In genomic region chr17:76233588-76234353, GRCh38 we compare ENCODE assay signal across 26 cellular contexts. TPM values are rescaled to one million over a fixed set of nuclear protein-coding genes. Genes with fewer than 3 reads are reported as not detected.
A peak's percentile ranks its signal among the peaks of the same experiment; 100 is the strongest.
DNase-seq lines count a peak whose midpoint lies in the region; ATAC-seq, FAIRE-seq and TF ChIP-seq lines count a peak whose summit lies in the region.
"Had no signal": no experiment of that assay in that cellular context is flagged by ENCODE, and none has a peak within 500 bp of the region (broad histone marks: within the 10 kb centered on the region; RNA-seq: fewer than 3 reads in every experiment).

No MANE protein-coding gene starts in this region.

- peaks cover 3 to 6% of the 10 kb centered on the region in 2 donors for H3K4me1 ChIP-seq in naive thymus-derived CD4-positive, alpha-beta T cell (ENCODE audit: control insufficient read depth in 2 of 2, insufficient read depth in 2 of 2, low read length in 2 of 2)
- H3K4me1 ChIP-seq in heart right ventricle = no peaks in the 10 kb centered on the region
- H3K4me1 ChIP-seq: BE2C, right atrium auricular region had no signal

- H3K36me3 ChIP-seq in naive thymus-derived CD4-positive, alpha-beta T cell (ENCODE audit: control insufficient read depth in 2 of 3, insufficient read depth in 3 of 3, low read length in 3 of 3) = peaks cover 0 to 5% (median 0%) of the 10 kb centered on the region in 3 experiments
- H3K36me3 ChIP-seq in heart right ventricle = no peaks in the 10 kb centered on the region
- H3K36me3 ChIP-seq: BE2C, right atrium auricular region, SJSA1 had no signal

- no peaks in the 10 kb centered on the region for H3K27me3 ChIP-seq in naive thymus-derived CD4-positive, alpha-beta T cell (ENCODE audit: control insufficient read depth in 2 of 2, insufficient read depth in 2 of 2, low read length in 2 of 2)
- H3K27me3 ChIP-seq in heart right ventricle = peaks cover 0 to 5% (median 0%) of the 10 kb centered on the region in 7 donors
- H3K27me3 ChIP-seq: right atrium auricular region, SJSA1 had no signal

- POLR2A ChIA-PET in naive thymus-derived CD4-positive, alpha-beta T cell (lab: Charles Lee) = interaction anchor here (0.7 to 1.5 kb wide), 3 partner anchors 10 to 44 kb away, joined by 3 to 7 read pairs (median 4); no protein-coding TSS in a partner anchor

- peak; percentile 44 for FAIRE-seq in GM12892 (lab: Jason Lieb, UNC)
- FAIRE-seq: keratinocyte had no signal

- no peak for DNase-seq in activated T-cell treated with anti-CD3 and anti-CD28 coated beads, Interleukin-2, amount 50 U/mL, for 72 hours
- DNase-seq in activated T-cell treated with anti-CD3 and anti-CD28 coated beads, Interleukin-2, amount 50 U/mL, for 48 hours = no peak
- DNase-seq in GM12892 (ENCODE audit: insufficient read length) = no peak
- no peak for DNase-seq in naive thymus-derived CD4-positive, alpha-beta T cell
- no peak for DNase-seq in NCI-H1105 treated with DMSO at 0.1 percent for 48 hours (lab: John Stamatoyannopoulos, UW)
- no peak for DNase-seq in heart right ventricle
- DNase-seq: ACHN; activated T-cell treated with anti-CD3 and anti-CD28 coated beads, Interleukin-2, amount 50 U/mL, for 4 hours; BE2C; COR-L47; DMS79; GF-D8; Kasumi-1; naive B cell; NCI-H1436 treated with DMSO at 0.1 percent for 48 hours; NCI-H345; RPMI8226; stimulated activated CD4-positive, alpha-beta T cell treated with anti-CD3 and anti-CD28 coated beads, Interleukin-2, amount 100 ng/mL, for 24 hours; substantia nigra had no signal

- H3K4me1 Mint-ChIP-seq in activated T-cell treated with anti-CD3 and anti-CD28 coated beads, Interleukin-2, amount 50 U/mL, for 72 hours (ENCODE audit: low read depth) = peaks cover 58% of the 10 kb centered on the region
- H3K4me1 Mint-ChIP-seq in activated T-helper 17 cell treated with anti-CD3 and anti-CD28 coated beads, Interleukin-2, amount 50 U/mL, for 72 hours = peaks cover 18% of the 10 kb centered on the region
- H3K4me1 Mint-ChIP-seq in naive thymus-derived CD4-positive, alpha-beta T cell = peaks cover 22 to 78% (median 67%) of the 10 kb centered on the region in 7 donors
- H3K4me1 Mint-ChIP-seq: mesothelial cell of epicardium, naive B cell had no signal

- peak overlapping the region; percentile 90 for H3K27ac Mint-ChIP-seq in activated T-cell treated with anti-CD3 and anti-CD28 coated beads, Interleukin-2, amount 50 U/mL, for 72 hours
- H3K27ac Mint-ChIP-seq in activated T-helper 17 cell treated with anti-CD3 and anti-CD28 coated beads, Interleukin-2, amount 50 U/mL, for 72 hours = peak overlapping the region; percentile 18
- H3K27ac Mint-ChIP-seq in naive thymus-derived CD4-positive, alpha-beta T cell = peak overlapping the region in 8 of 9 donors; percentile 16 to 76 (median 36)
- H3K27ac Mint-ChIP-seq: mesothelial cell of epicardium, type B pancreatic cell had no signal

- no peaks in the 10 kb centered on the region for H3K9me3 ChIP-seq in naive thymus-derived CD4-positive, alpha-beta T cell (ENCODE audit: control insufficient read depth in 2 of 3, low read length in 3 of 3)
- no peaks in the 10 kb centered on the region for H3K9me3 ChIP-seq in heart right ventricle
- H3K9me3 ChIP-seq: BE2C, right atrium auricular region, SJSA1 had no signal

- WGBS in heart right ventricle, 2 donors = 95 to 98% methylated on average over 6 of the region's 6 CpGs

- CTCF ChIA-PET in naive thymus-derived CD4-positive, alpha-beta T cell (lab: Charles Lee) = no interaction called here

- no peaks in the 10 kb centered on the region for H3K9me3 Mint-ChIP-seq in activated T-cell treated with anti-CD3 and anti-CD28 coated beads, Interleukin-2, amount 50 U/mL, for 72 hours
- no peaks in the 10 kb centered on the region for H3K9me3 Mint-ChIP-seq in activated T-helper 17 cell treated with anti-CD3 and anti-CD28 coated beads, Interleukin-2, amount 50 U/mL, for 72 hours
- peaks cover 0 to 4% (median 0%) of the 10 kb centered on the region in 11 donors for H3K9me3 Mint-ChIP-seq in naive thymus-derived CD4-positive, alpha-beta T cell
- H3K9me3 Mint-ChIP-seq: mesothelial cell of epicardium, type B pancreatic cell had no signal

- TF ChIP-seq CTCF in heart right ventricle (IDR thresholded peaks at IDR 0.05) = no peak

- H3K4me3 ChIP-seq in naive thymus-derived CD4-positive, alpha-beta T cell (ENCODE audit: low read length) = no peak overlapping the region
- H3K4me3 ChIP-seq in heart right ventricle = no peak overlapping the region
- H3K4me3 ChIP-seq: right atrium auricular region, SJSA1 had no signal

- intact Hi-C loops in naive thymus-derived CD4-positive, alpha-beta T cell (cut with micrococcal nuclease) = no loop called here
- intact Hi-C loops in heart right ventricle (cut with DNase I) = no loop called here

- ATAC-seq in activated T-cell treated with anti-CD3 and anti-CD28 coated beads, Interleukin-2, amount 50 U/mL, for 72 hours (replicated peaks in 1 of 2) = no peak
- ATAC-seq in activated T-helper 17 cell treated with anti-CD3 and anti-CD28 coated beads, Interleukin-2, amount 50 U/mL, for 72 hours (replicated peaks) = no peak
- no peak for ATAC-seq in naive thymus-derived CD4-positive, alpha-beta T cell
- ATAC-seq in HG03460 (IDR thresholded peaks at IDR 0.05; ENCODE audit: unreplicated experiment) (no peak), heart right ventricle (no peak)

- no peak overlapping the region for H3K27ac ChIP-seq in naive thymus-derived CD4-positive, alpha-beta T cell (ENCODE audit: low read depth, low read length)
- no peak overlapping the region for H3K27ac ChIP-seq in heart right ventricle
- H3K27ac ChIP-seq: right atrium auricular region, SJSA1 had no signal

- peak overlapping the region in 1 of 2 donors; percentile 63 for H3K4me3 Mint-ChIP-seq in activated T-cell treated with anti-CD3 and anti-CD28 coated beads, Interleukin-2, amount 50 U/mL, for 72 hours
- H3K4me3 Mint-ChIP-seq in activated T-helper 17 cell treated with anti-CD3 and anti-CD28 coated beads, Interleukin-2, amount 50 U/mL, for 72 hours = peak overlapping the region; percentile 49
- peak overlapping the region in 1 of 10 donors; percentile 5 for H3K4me3 Mint-ChIP-seq in naive thymus-derived CD4-positive, alpha-beta T cell
- H3K4me3 Mint-ChIP-seq: activated T-cell treated with anti-CD3 and anti-CD28 coated beads, Interleukin-2, amount 50 U/mL, for 4 hours; mesothelial cell of epicardium; naive B cell; type B pancreatic cell had no signal

- no peaks in the 10 kb centered on the region for H3K27me3 Mint-ChIP-seq in activated T-cell treated with anti-CD3 and anti-CD28 coated beads, Interleukin-2, amount 50 U/mL, for 72 hours (ENCODE audit: low read depth)
- no peaks in the 10 kb centered on the region for H3K27me3 Mint-ChIP-seq in activated T-helper 17 cell treated with anti-CD3 and anti-CD28 coated beads, Interleukin-2, amount 50 U/mL, for 72 hours
- H3K27me3 Mint-ChIP-seq in naive thymus-derived CD4-positive, alpha-beta T cell = no peaks in the 10 kb centered on the region

- peaks cover 2 to 5% of the 10 kb centered on the region in 2 donors for H3K36me3 Mint-ChIP-seq in activated T-cell treated with anti-CD3 and anti-CD28 coated beads, Interleukin-2, amount 50 U/mL, for 72 hours (ENCODE audit: insufficient read depth in 2 of 2)
- H3K36me3 Mint-ChIP-seq in activated T-helper 17 cell treated with anti-CD3 and anti-CD28 coated beads, Interleukin-2, amount 50 U/mL, for 72 hours (ENCODE audit: low read depth) = no peaks in the 10 kb centered on the region
- H3K36me3 Mint-ChIP-seq in naive thymus-derived CD4-positive, alpha-beta T cell = peaks cover 5 to 44% (median 18%) of the 10 kb centered on the region in 5 donors
- H3K36me3 Mint-ChIP-seq: mesothelial cell of epicardium, naive B cell, type B pancreatic cell had no signal

- TF ChIP-seq POLR2A in GM12892 (IDR thresholded peaks at IDR 0.05; ENCODE audit: low read depth, low read length) = no peak

RNA-seq across cellular contexts. Expression of gene RNF157, which starts 6.5 kb away (rescaled TPM):
- 100 to 1,000 TPM in 1 of 2 donors, 10 to 100 TPM in 1; 91.9 to 100 TPM for total RNA-seq in activated T-cell treated with anti-CD3 and anti-CD28 coated beads, Interleukin-2, amount 50 U/mL, for 72 hours
- polyA plus RNA-seq in GM12892 (2012; ENCODE audit: missing spikeins) = 4.6 TPM
- 10 to 100 TPM; 15.5 to 17.4 TPM for total RNA-seq in activated T-helper 17 cell treated with anti-CD3 and anti-CD28 coated beads, Interleukin-2, amount 50 U/mL, for 72 hours
- total RNA-seq in naive thymus-derived CD4-positive, alpha-beta T cell = 10 to 100 TPM; 49.2 to 96.3 (median 50.8) TPM
- 10 to 100 TPM; 10.4 to 17.3 TPM for polyA plus RNA-seq in naive thymus-derived CD4-positive, alpha-beta T cell
- total RNA-seq in heart right ventricle = 10 to 100 TPM in 2 of 10 donors, 1 to 10 TPM in 8; 1.3 to 18.8 (median 3.4) TPM
- polyA plus RNA-seq in heart right ventricle = 1 to 10 TPM; 2.2 to 6.9 TPM
- polyA plus RNA-seq: keratinocyte had no signal

RNA-seq across cellular contexts. Expression of gene UBALD2, which starts 31.4 kb away (rescaled TPM):
- total RNA-seq in activated T-cell treated with anti-CD3 and anti-CD28 coated beads, Interleukin-2, amount 50 U/mL, for 72 hours = 100 to 1,000 TPM; 629 to 707 TPM
- 48.7 TPM for polyA plus RNA-seq in GM12892 (2012; ENCODE audit: missing spikeins)
- total RNA-seq in activated T-helper 17 cell treated with anti-CD3 and anti-CD28 coated beads, Interleukin-2, amount 50 U/mL, for 72 hours = 100 to 1,000 TPM; 173 to 187 TPM
- total RNA-seq in naive thymus-derived CD4-positive, alpha-beta T cell = 100 to 1,000 TPM; 103 to 263 (median 241) TPM
- 10 to 100 TPM in 1 of 2 donors, 1 to 10 TPM in 1; 6.9 to 11.1 TPM for polyA plus RNA-seq in naive thymus-derived CD4-positive, alpha-beta T cell
- total RNA-seq in heart right ventricle = 10 to 100 TPM; 22.2 to 50.7 (median 27.6) TPM
- 10 to 100 TPM; 13.3 to 20.6 TPM for polyA plus RNA-seq in heart right ventricle

Comparison
In these comparisons a context has a peak if more than half of its experiments do, and no peak if none do; other contexts are left out.
1. H3K27ac Mint-ChIP-seq: peak in every context shown above with its lines; median percentile 90 in activated T-cell treated with anti-CD3 and anti-CD28 coated beads, Interleukin-2, amount 50 U/mL, for 72 hours; 36 in naive thymus-derived CD4-positive, alpha-beta T cell; 18 in activated T-helper 17 cell treated with anti-CD3 and anti-CD28 coated beads, Interleukin-2, amount 50 U/mL, for 72 hours.